9 cellular contexts compared by ENCODE assay signal in the genomic region with DNA sequence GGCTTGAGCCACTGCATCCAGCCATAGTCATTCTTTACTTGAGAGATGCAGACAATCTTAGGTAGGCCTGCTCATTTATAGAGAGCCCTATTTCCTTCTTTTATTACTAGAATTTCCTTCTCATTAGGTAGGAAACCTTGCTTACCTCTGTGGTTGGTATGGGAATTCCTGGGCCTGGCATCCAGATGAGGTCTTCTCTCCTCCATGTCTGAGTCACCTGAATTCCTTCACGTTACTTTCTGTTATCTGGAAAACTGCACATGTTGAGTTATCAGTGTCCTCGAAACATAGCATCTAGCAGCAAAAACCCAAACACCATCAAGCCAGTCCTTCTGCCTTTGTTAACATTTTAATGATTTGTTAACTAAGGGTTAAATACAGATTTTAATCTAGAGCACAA. TPM values are rescaled to one million over a fixed set of nuclear protein-coding genes. Genes with fewer than 3 reads are reported as not detected.
DNase-seq lines count a peak whose midpoint lies in the region; ATAC-seq and TF ChIP-seq lines count a peak whose summit lies in the region.
"Had no signal": no experiment of that assay in that cellular context is flagged by ENCODE, and none has a peak within 500 bp of the region (broad histone marks: within the 10 kb centered on the region; RNA-seq: fewer than 3 reads in every experiment).

No MANE protein-coding gene starts in this region.

- no peaks in the 10 kb centered on the region for H3K9me2 ChIP-seq in Loucy (replicated peaks; ENCODE audit: low read depth, low read length)

- peaks cover 33% of the 10 kb centered on the region for H3K4me1 ChIP-seq in Loucy (ENCODE audit: insufficient read depth, low read length, poor library complexity, severe bottlenecking)

- H3K4me3 ChIP-seq in Loucy (ENCODE audit: low read length, poor library complexity, severe bottlenecking): peak overlapping the region; percentile 98

- peaks cover under 1% of the 10 kb centered on the region; the same call in 1 of the 2 replicates for H3K9me3 ChIP-seq in Loucy (ENCODE audit: insufficient read depth, low read depth, low read length)

- no peak overlapping the region for H2AFZ ChIP-seq in Loucy (ENCODE audit: low read length)

- peaks cover 27% of the 10 kb centered on the region for H3K36me3 ChIP-seq in Loucy (ENCODE audit: insufficient read depth, low read length)

- H3K36me3 Mint-ChIP-seq in CD14-positive monocyte (peaks cover 41 to 66% of the 10 kb centered on the region in 2 donors), MCF 10A (ENCODE audit: insufficient read depth, unreplicated experiment) (peaks cover 81% of the 10 kb centered on the region)
- peaks cover 66% of the 10 kb centered on the region for H3K36me3 Mint-ChIP-seq in natural killer cell treated with Interleukin-12 subunit alpha and Interleukin-12 subunit beta and Interleukin-15 and Interleukin-18, amount 100 ng/mL, for 72 hours

- H4K20me1 ChIP-seq in Loucy (ENCODE audit: insufficient read depth, low read length, poor library complexity, severe bottlenecking): peaks cover 40% of the 10 kb centered on the region

- no peak for ATAC-seq in natural killer cell treated with Interleukin-12 subunit alpha and Interleukin-12 subunit beta and Interleukin-15 and Interleukin-18, amount 100 ng/mL, for 72 hours
- no peak for ATAC-seq in GM21423 (IDR thresholded peaks at IDR 0.05; ENCODE audit: unreplicated experiment)

- H3K9me3 Mint-ChIP-seq in CD14-positive monocyte (peaks cover 5 to 19% (median 15%) of the 10 kb centered on the region in 7 donors), MCF 10A (ENCODE audit: unreplicated experiment) (no peaks in the 10 kb centered on the region)
- H3K9me3 Mint-ChIP-seq in natural killer cell treated with Interleukin-12 subunit alpha and Interleukin-12 subunit beta and Interleukin-15 and Interleukin-18, amount 100 ng/mL, for 72 hours: peaks cover under 1% of the 10 kb centered on the region

- TF ChIP-seq CTCF in CD14-positive monocyte (IDR thresholded peaks at IDR 0.05) (no peak), Loucy (conservative IDR thresholded peaks at IDR 0.05; ENCODE audit: low read length) (no peak), MCF 10A (IDR thresholded peaks at IDR 0.05; ENCODE audit: unreplicated experiment) (no peak)

- CTCF ChIA-PET in MCF 10A (lab: Yijun Ruan, JAX): interaction anchor here (0.7 to 1.2 kb wide), 3 partner anchors 11 to 58 kb away, joined by 3 to 4 read pairs (median 4); no protein-coding TSS in a partner anchor

- H3K4me1 Mint-ChIP-seq in CD14-positive monocyte (peaks cover 44% of the 10 kb centered on the region), MCF 10A (ENCODE audit: insufficient read depth, unreplicated experiment) (peaks cover 29% of the 10 kb centered on the region)
- H3K4me1 Mint-ChIP-seq in natural killer cell treated with Interleukin-12 subunit alpha and Interleukin-12 subunit beta and Interleukin-15 and Interleukin-18, amount 100 ng/mL, for 72 hours (ENCODE audit: low read depth in 2 of 2): peaks cover 52 to 69% of the 10 kb centered on the region in 2 donors

- peaks cover 6% of the 10 kb centered on the region for H3K27me3 ChIP-seq in Loucy (ENCODE audit: insufficient read depth, low read length, poor library complexity, severe bottlenecking)
- H3K27me3 ChIP-seq: tibial nerve had no signal

- peak overlapping the region in 5 of 7 donors; percentile 7 to 98 (median 75) for H3K27ac Mint-ChIP-seq in CD14-positive monocyte
- peak overlapping the region; percentile 96 for H3K27ac Mint-ChIP-seq in MCF 10A (ENCODE audit: low read depth, unreplicated experiment)
- H3K27ac Mint-ChIP-seq in natural killer cell treated with Interleukin-12 subunit alpha and Interleukin-12 subunit beta and Interleukin-15 and Interleukin-18, amount 100 ng/mL, for 72 hours: peak overlapping the region; percentile 99 to 100

- H3K79me2 ChIP-seq in Loucy (ENCODE audit: insufficient read depth, low read length): peaks cover 66% of the 10 kb centered on the region

- H3K4me3 Mint-ChIP-seq in CD14-positive monocyte (no peak overlapping the region), MCF 10A (ENCODE audit: unreplicated experiment) (peak overlapping the region; percentile 81)
- peak overlapping the region; percentile 99 for H3K4me3 Mint-ChIP-seq in natural killer cell treated with Interleukin-12 subunit alpha and Interleukin-12 subunit beta and Interleukin-15 and Interleukin-18, amount 100 ng/mL, for 72 hours

- intact Hi-C loops in CD14-positive monocyte (cut with micrococcal nuclease): no loop called here
- intact Hi-C loops in MCF 10A (cut with micrococcal nuclease): no loop called here

- no TSS peak for BruUV-seq in MCF 10A (replicated peaks; lab: Mats Ljungman, UMichigan)

- DNase-seq in CD14-positive monocyte (ENCODE audit: low spot score) (no peak), MCF 10A (ENCODE audit: unreplicated experiment) (peak; percentile 51), NCI-H2081 treated with DMSO at 0.1 percent for 48 hours (lab: John Stamatoyannopoulos, UW) (no peak)
- no peak for DNase-seq in natural killer cell treated with Interleukin-12 subunit alpha and Interleukin-12 subunit beta and Interleukin-15 and Interleukin-18, amount 100 ng/mL, for 72 hours (ENCODE audit: low spot score)
- no peak for DNase-seq in activated effector memory CD4-positive, alpha-beta T cell treated with anti-CD3 and anti-CD28 coated beads, Interleukin-2, amount 50 U/mL, for 16 hours
- no peak for DNase-seq in effector CD4-positive, alpha-beta T cell

- H3K4me2 ChIP-seq in Loucy (ENCODE audit: low read depth, low read length, poor library complexity, severe bottlenecking): peak overlapping the region; percentile 91

- H3F3A ChIP-seq in Loucy (ENCODE audit: low read depth): no peaks in the 10 kb centered on the region

- H3K9ac ChIP-seq in Loucy (ENCODE audit: low read depth, low read length, poor library complexity, severe bottlenecking): peak overlapping the region; percentile 99

- H3K27me3 Mint-ChIP-seq in CD14-positive monocyte (ENCODE audit: low read depth in 3 of 3): peaks cover 0 to 2% (median 0%) of the 10 kb centered on the region in 3 donors
- no peaks in the 10 kb centered on the region for H3K27me3 Mint-ChIP-seq in MCF 10A (ENCODE audit: insufficient read depth, unreplicated experiment)
- H3K27me3 Mint-ChIP-seq in natural killer cell treated with Interleukin-12 subunit alpha and Interleukin-12 subunit beta and Interleukin-15 and Interleukin-18, amount 100 ng/mL, for 72 hours: no peaks in the 10 kb centered on the region

- POLR2A ChIA-PET in MCF 10A (lab: Yijun Ruan, JAX): interaction anchor here (0.7 to 8.8 kb wide), 16 partner anchors 8 to 418 kb away, joined by 3 to 170 read pairs (median 7); a partner anchor contains a TSS

RNA-seq across cellular contexts. Expression of a gene that starts 2.2 kb away (rescaled TPM):
- polyA plus RNA-seq in CD14-positive monocyte: 10 to 100 TPM; 11.4 to 23.2 TPM
- 24.3 and 26.8 TPM in 2 replicates for total RNA-seq in MCF 10A (2022)
- 10 to 100 TPM; 52.9 to 62.9 TPM for total RNA-seq in natural killer cell treated with Interleukin-12 subunit alpha and Interleukin-12 subunit beta and Interleukin-15 and Interleukin-18, amount 100 ng/mL, for 72 hours

RNA-seq across cellular contexts. Expression of a gene that starts 56.4 kb away (rescaled TPM):
- 10 to 100 TPM; 13.8 to 17.7 TPM for polyA plus RNA-seq in CD14-positive monocyte
- 45.7 and 56.4 TPM in 2 replicates for total RNA-seq in MCF 10A (2022)
- 10 to 100 TPM; 41.4 to 60.2 TPM for total RNA-seq in natural killer cell treated with Interleukin-12 subunit alpha and Interleukin-12 subunit beta and Interleukin-15 and Interleukin-18, amount 100 ng/mL, for 72 hours

Comparison
In these comparisons a context has a peak if more than half of its experiments do, and no peak if none do; other contexts are left out.
1. H3K4me3 Mint-ChIP-seq: peak in MCF 10A (single experiment) and natural killer cell treated with Interleukin-12 subunit alpha and Interleukin-12 subunit beta and Interleukin-15 and Interleukin-18, amount 100 ng/mL, for 72 hours (single experiment); none in CD14-positive monocyte (0 of 2).
2. Peak in every context shown above with its lines, with median percentiles within 50 percentile points of each other: H3K27ac Mint-ChIP-seq.